8 cellular contexts compared by ENCODE assay signal in genomic region chr7:30173058-30173897, GRCh38. TPM values are rescaled to one million over a fixed set of nuclear protein-coding genes. Genes with fewer than 3 reads are reported as not detected.
DNase-seq lines count a peak whose midpoint lies in the region; ATAC-seq, FAIRE-seq and TF ChIP-seq lines count a peak whose summit lies in the region.

No MANE protein-coding gene starts in this region.

- ATAC-seq in left colon (peak; percentile 52), GM21515 (IDR thresholded peaks at IDR 0.05; ENCODE audit: unreplicated experiment) (no peak)

- H3K4me1 ChIP-seq in vagina, result peaks cover 52% of the 10 kb centered on the region

- no peak overlapping the region for H3K27ac Mint-ChIP-seq in activated naive CD4-positive, alpha-beta T cell treated with anti-CD3 and anti-CD28 coated beads for 36 hours

- H3K4me3 Mint-ChIP-seq in activated naive CD4-positive, alpha-beta T cell treated with anti-CD3 and anti-CD28 coated beads for 36 hours, result no peak overlapping the region

- TF ChIP-seq CTCF in bronchial epithelial cell (IDR thresholded peaks at IDR 0.05; ENCODE audit: insufficient read depth, low read length, severe bottlenecking) (peak; percentile 72), vagina (IDR thresholded peaks at IDR 0.05) (no peak)

- H3K27me3 Mint-ChIP-seq in activated naive CD4-positive, alpha-beta T cell treated with anti-CD3 and anti-CD28 coated beads for 36 hours (ENCODE audit: low read depth), result no peaks in the 10 kb centered on the region

- H3K9me3 ChIP-seq in vagina, result no peaks in the 10 kb centered on the region

- peak overlapping the region; percentile 81 for H3K27ac ChIP-seq in vagina

- FAIRE-seq in bronchial epithelial cell (lab: Jason Lieb, UNC), result peak; percentile 100

- no peaks in the 10 kb centered on the region for H3K36me3 Mint-ChIP-seq in activated naive CD4-positive, alpha-beta T cell treated with anti-CD3 and anti-CD28 coated beads for 36 hours (ENCODE audit: low read depth)

- TF ChIP-seq POLR2A in vagina (IDR thresholded peaks at IDR 0.05), result no peak

- H3K4me1 Mint-ChIP-seq in activated naive CD4-positive, alpha-beta T cell treated with anti-CD3 and anti-CD28 coated beads for 36 hours (ENCODE audit: low read depth), result no peaks in the 10 kb centered on the region

- H3K36me3 ChIP-seq in bronchial epithelial cell (ENCODE audit: control insufficient read depth, insufficient read depth, low read length) (peaks cover 2% of the 10 kb centered on the region), vagina (no peaks in the 10 kb centered on the region)

- H3K27me3 ChIP-seq in bronchial epithelial cell (ENCODE audit: control insufficient read depth, insufficient read depth, low read length), result no peaks in the 10 kb centered on the region
- no peaks in the 10 kb centered on the region for H3K27me3 ChIP-seq in vagina

- no peaks in the 10 kb centered on the region for H3K9me3 Mint-ChIP-seq in activated naive CD4-positive, alpha-beta T cell treated with anti-CD3 and anti-CD28 coated beads for 36 hours

- intact Hi-C loops in left colon (cut with DNase I, micrococcal nuclease) (no loop called here), vagina (cut with DNase I) (loop anchor here (10.0 kb wide), 1 partner anchor 112 kb away; the partner anchor contains the start of gene ZNRF2)
- intact Hi-C loops in activated naive CD4-positive, alpha-beta T cell treated with anti-CD3 and anti-CD28 coated beads for 36 hours (cut with micrococcal nuclease), result no loop called here

- H3K4me3 ChIP-seq in bronchial epithelial cell (ENCODE audit: low read depth, low read length), result no peak overlapping the region
- H3K4me3 ChIP-seq in vagina, result no peak overlapping the region

- DNase-seq in GM03348 (ENCODE audit: low spot score) (peak; percentile 87), NCI-H510A (lab: John Stamatoyannopoulos, UW) (peak; percentile 70), bronchial epithelial cell (ENCODE audit: low read depth) (peak; percentile 99), left colon (peak; percentile 21 to 68), vagina (ENCODE audit: extremely low spot score in 2 of 2) (peak in 1 of 2 donors; percentile 95)
- no peak for DNase-seq in activated naive CD4-positive, alpha-beta T cell treated with anti-CD3 and anti-CD28 coated beads for 36 hours
- no peak for DNase-seq in activated CD4-positive, alpha-beta T cell treated with anti-CD3 and anti-CD28 coated beads, Interleukin-2, amount 50 U/mL, for 1 hour

- CTCF ChIA-PET in activated naive CD4-positive, alpha-beta T cell treated with anti-CD3 and anti-CD28 coated beads for 36 hours (lab: Charles Lee), result no interaction called here

RNA-seq across cellular contexts. Expression of gene MTURN, which starts 38.5 kb away (rescaled TPM):
- total RNA-seq in bronchial epithelial cell (18.4 and 43.7 TPM in 2 replicates), left colon (10 to 100 TPM in 1 of 2 donors, 1 to 10 TPM in 1; 8.7 to 15.2 TPM), vagina (44.2 TPM)
- 1 to 10 TPM; 5.1 to 6.3 TPM for total RNA-seq in activated naive CD4-positive, alpha-beta T cell treated with anti-CD3 and anti-CD28 coated beads for 36 hours

Comparison
In these comparisons a context has a peak if more than half of its experiments do, and no peak if none do; other contexts are left out.
1. DNase-seq: peak in GM03348 (single experiment), NCI-H510A (single experiment), bronchial epithelial cell (single experiment) and left colon (2 of 2); none in activated naive CD4-positive, alpha-beta T cell treated with anti-CD3 and anti-CD28 coated beads for 36 hours (single experiment) and activated CD4-positive, alpha-beta T cell treated with anti-CD3 and anti-CD28 coated beads, Interleukin-2, amount 50 U/mL, for 1 hour (single experiment).